Comparison of ENCODE assay signal across 17 cellular contexts in the genomic region with DNA sequence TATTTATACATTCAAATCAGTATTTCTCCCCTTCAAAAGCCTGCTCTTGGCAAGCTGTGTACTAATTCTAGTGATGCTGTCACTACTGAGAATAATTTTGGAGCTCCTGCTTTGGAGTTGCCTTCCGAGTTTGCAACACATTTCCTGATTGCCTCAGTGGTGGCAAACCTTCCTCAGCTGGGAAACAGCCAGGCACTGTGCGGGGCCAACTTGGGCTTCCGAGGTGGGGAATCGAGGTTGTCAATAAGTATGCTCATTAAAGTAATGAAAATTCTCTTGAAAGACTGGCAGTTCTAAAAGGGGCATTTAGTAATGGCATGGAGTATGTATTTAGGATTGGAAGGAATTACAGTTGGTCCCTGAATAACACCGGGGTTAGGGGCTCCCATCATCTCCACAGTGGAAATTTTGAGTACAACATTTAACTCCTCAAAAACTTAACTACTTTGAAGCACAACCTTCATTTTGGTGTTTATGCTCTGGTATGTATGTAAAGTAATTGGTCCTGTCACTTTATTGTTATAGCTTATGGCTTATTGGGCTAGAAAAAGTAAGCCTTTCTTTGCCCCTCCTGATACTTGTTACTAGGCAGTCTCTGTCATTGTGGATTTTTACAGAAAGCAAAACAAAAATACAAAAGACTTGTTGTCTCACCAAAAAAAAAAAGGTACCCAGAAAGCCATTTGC. TPM values are rescaled to one million over a fixed set of nuclear protein-coding genes. Genes with fewer than 3 reads are reported as not detected.
A peak's percentile ranks its signal among the peaks of the same experiment; 100 is the strongest.
DNase-seq lines count a peak whose midpoint lies in the region; ATAC-seq, FAIRE-seq and TF ChIP-seq lines count a peak whose summit lies in the region.
"Had no signal": no experiment of that assay in that cellular context is flagged by ENCODE, and none has a peak within 500 bp of the region (broad histone marks: within the 10 kb centered on the region; RNA-seq: fewer than 3 reads in every experiment).

No MANE protein-coding gene starts in this region.

- peaks cover 28% of the 10 kb centered on the region for H3K79me1 ChIP-seq in trophoblast cell (ENCODE audit: low read length)

- H3K4me2 ChIP-seq in trophoblast cell (ENCODE audit: low read length), result peak overlapping the region; percentile 49

- H3K36me3 Mint-ChIP-seq in Caco-2 (ENCODE audit: insufficient read depth, unreplicated experiment), result peaks cover 12% of the 10 kb centered on the region
- peaks cover 32% of the 10 kb centered on the region for H3K36me3 Mint-ChIP-seq in T-cell

- no peak overlapping the region for H4K12ac ChIP-seq in trophoblast cell (ENCODE audit: low read depth, low read length)

- no peaks in the 10 kb centered on the region for H3K27me3 Mint-ChIP-seq in Caco-2 (ENCODE audit: insufficient read depth, unreplicated experiment)
- no peaks in the 10 kb centered on the region for H3K27me3 Mint-ChIP-seq in T-cell

- no peak for TF ChIP-seq CTCF in Caco-2 (IDR thresholded peaks at IDR 0.05; ENCODE audit: insufficient read depth in 1 of 2, low read depth in 1 of 2, low read length in 1 of 2, severe bottlenecking in 1 of 2, unreplicated experiment in 1 of 2)

- H3K4me3 Mint-ChIP-seq in Caco-2 (ENCODE audit: unreplicated experiment) (no peak overlapping the region), T-cell (peak overlapping the region; percentile 55 to 97 (median 60))

- H3K4me3 ChIP-seq in Caco-2 (ENCODE audit: low read depth, low read length) (no peak overlapping the region), trophoblast cell (ENCODE audit: low read depth, low read length) (no peak overlapping the region), small intestine (ENCODE audit: low read depth in 1 of 2, low read length in 2 of 2) (no peak overlapping the region)
- H3K4me3 ChIP-seq: coronary artery, pancreas had no signal

- H3K79me2 ChIP-seq in trophoblast cell (ENCODE audit: control insufficient read depth, insufficient read depth, low read length, poor library complexity), result peaks cover 21% of the 10 kb centered on the region

- no peak overlapping the region for H3K9ac ChIP-seq in trophoblast cell (ENCODE audit: low read length)

- H2AFZ ChIP-seq in trophoblast cell (ENCODE audit: insufficient read depth, low read length, poor library complexity), result no peak overlapping the region

- no peak overlapping the region for H2BK12ac ChIP-seq in trophoblast cell (ENCODE audit: low read length)

- H3K9me3 ChIP-seq in Caco-2 (no peaks in the 10 kb centered on the region), trophoblast cell (ENCODE audit: insufficient read depth, low read depth, low read length) (no peaks in the 10 kb centered on the region), small intestine (ENCODE audit: control insufficient read depth, low read depth) (no peaks in the 10 kb centered on the region)
- H3K9me3 ChIP-seq: pancreas had no signal

- no peak overlapping the region for H3K27ac Mint-ChIP-seq in Caco-2 (ENCODE audit: unreplicated experiment)
- H3K27ac Mint-ChIP-seq in T-cell, result peak overlapping the region; percentile 67 to 71

- no peak overlapping the region for H2BK5ac ChIP-seq in trophoblast cell (ENCODE audit: low read depth, low read length, poor library complexity)

- no peaks in the 10 kb centered on the region; the same call in 1 of the 2 replicates for H3K36me3 ChIP-seq in Caco-2 (ENCODE audit: control insufficient read depth, insufficient read depth, low read length)
- peaks cover 10 to 15% of the 10 kb centered on the region in 2 experiments for H3K36me3 ChIP-seq in trophoblast cell (ENCODE audit: control insufficient read depth in 1 of 2, insufficient read depth in 2 of 2, low read length in 2 of 2)
- H3K36me3 ChIP-seq in small intestine (ENCODE audit: control insufficient read depth in 2 of 2, insufficient read depth in 2 of 2, low read length in 2 of 2), result peaks cover 0 to 1% of the 10 kb centered on the region in 2 donors
- H3K36me3 ChIP-seq: pancreas had no signal

- H3K27ac ChIP-seq in trophoblast cell (ENCODE audit: low read depth, low read length) (no peak overlapping the region), small intestine (ENCODE audit: low read depth in 1 of 2, low read length in 1 of 2) (no peak overlapping the region)
- H3K27ac ChIP-seq: C4-2B, coronary artery, pancreas had no signal

- FAIRE-seq in small intestine (lab: Jason Lieb, UNC), result no peak
- FAIRE-seq: GM12891, islet of Langerhans, pancreas had no signal

- H2AK5ac ChIP-seq in trophoblast cell (ENCODE audit: low read length), result no peak overlapping the region

- no peak overlapping the region for H3K18ac ChIP-seq in trophoblast cell (ENCODE audit: low read length)

- H4K91ac ChIP-seq in trophoblast cell (ENCODE audit: low read depth, low read length), result no peak overlapping the region

- H3K9me3 Mint-ChIP-seq in Caco-2 (ENCODE audit: unreplicated experiment) (no peaks in the 10 kb centered on the region), T-cell (no peaks in the 10 kb centered on the region)

- ATAC-seq in T-cell (replicated peaks in 1 of 4), result no peak
- ATAC-seq: pancreas, SK-N-SH treated with all-trans-retinoic acid at 6 μM for 48 hours had no signal

- intact Hi-C loops in Caco-2 (cut with micrococcal nuclease; ENCODE audit: unreplicated experiment), result loop anchor here (5.0 kb wide), 2 partner anchors 33 to 62 kb away; no protein-coding TSS in a partner anchor

- peak overlapping the region; percentile 82 for H3K4ac ChIP-seq in trophoblast cell (ENCODE audit: low read depth, low read length)

- no peak overlapping the region for H3K23ac ChIP-seq in trophoblast cell (ENCODE audit: low read length)

- peaks cover 4% of the 10 kb centered on the region for H3K4me1 Mint-ChIP-seq in Caco-2 (ENCODE audit: low read depth, unreplicated experiment)
- peaks cover 68 to 74% (median 72%) of the 10 kb centered on the region in 3 donors for H3K4me1 Mint-ChIP-seq in T-cell

- H3K14ac ChIP-seq in trophoblast cell (ENCODE audit: low read length), result no peak overlapping the region

- no peak overlapping the region for H4K8ac ChIP-seq in trophoblast cell (ENCODE audit: low read depth, low read length)

- H3K27me3 ChIP-seq in Caco-2 (replicated peaks; ENCODE audit: control insufficient read depth, insufficient read depth, low read length), result no peaks in the 10 kb centered on the region
- no peaks in the 10 kb centered on the region for H3K27me3 ChIP-seq in trophoblast cell (ENCODE audit: insufficient read depth, low read length)
- no peaks in the 10 kb centered on the region for H3K27me3 ChIP-seq in small intestine (ENCODE audit: control insufficient read depth in 2 of 2, insufficient read depth in 2 of 2, low read length in 2 of 2)
- H3K27me3 ChIP-seq: pancreas had no signal

- CTCF ChIA-PET in Caco-2 (lab: Charles Lee), result interaction anchor here (1.2 kb wide), 1 partner anchor 80 kb away, joined by 3 read pairs; the partner anchor contains the start of gene MCM3
- CTCF ChIA-PET in T-cell (lab: Charles Lee), result interaction anchor here (0.6 to 2.6 kb wide), 9 partner anchors 13 to 79 kb away, joined by 3 to 10 read pairs (median 4); no protein-coding TSS in a partner anchor

- DNase-seq in Caco-2 (no peak), T-cell (no peak), cerebellum (ENCODE audit: low spot score) (peak; percentile 19), trophoblast cell (no peak), NCI-H510A treated with DMSO at 0.1 percent for 48 hours (lab: John Stamatoyannopoulos, UW) (no peak), NCI-H1417 (lab: John Stamatoyannopoulos, UW) (no peak), small intestine (no peak)
- no peak for DNase-seq in activated effector memory CD4-positive, alpha-beta T cell treated with Interleukin-2 at 50 U/mL for 16 hours
- DNase-seq: KG1, NCI-H1436, NCI-H446 treated with DMSO at 0.1 percent for 48 hours, pancreas had no signal

- H3K4me1 ChIP-seq in Caco-2 (peaks cover 26% of the 10 kb centered on the region), trophoblast cell (ENCODE audit: control insufficient read depth in 1 of 2, insufficient read depth in 2 of 2, low read length in 2 of 2) (peaks cover 14 to 16% of the 10 kb centered on the region in 2 experiments), small intestine (ENCODE audit: control insufficient read depth in 2 of 2, insufficient read depth in 1 of 2, low read depth in 1 of 2, low read length in 1 of 2) (no peaks in the 10 kb centered on the region)

- H2BK120ac ChIP-seq in trophoblast cell (ENCODE audit: insufficient read depth, low read length, poor library complexity), result no peak overlapping the region

- no CpG with 5 or more reads among the region's 5 CpGs for WGBS in trophoblast cell (ENCODE audit: extremely low coverage, insufficient coverage, insufficient read length)
- WGBS in small intestine, 3 donors, result 77 to 94% (median 93%) methylated on average over 5 of the region's 5 CpGs

- POLR2A ChIA-PET in Caco-2 (lab: Charles Lee) (interaction anchor here (0.6 kb wide), 1 partner anchor 59 kb away, joined by 7 read pairs; no protein-coding TSS in a partner anchor), T-cell (lab: Charles Lee) (interaction anchor here (0.6 to 1.6 kb wide), 3 partner anchors 17 to 45 kb away, joined by 3 to 5 read pairs (median 3); no protein-coding TSS in a partner anchor)

- TSS peak; percentile 7 for BruUV-seq in Caco-2 (replicated peaks; lab: Mats Ljungman, UMichigan)

RNA-seq across cellular contexts. Expression of gene PAQR8, which starts 2.7 kb away (rescaled TPM):
- total RNA-seq in Caco-2 (2022) (8.7 and 10.0 TPM in 2 replicates), T-cell (10 to 100 TPM; 12.0 to 35.2 (median 30.2) TPM), cerebellum (20.6 TPM)
- 141 and 153 TPM in 2 replicates for polyA plus RNA-seq in trophoblast cell (2013)
- polyA plus RNA-seq in small intestine, result 10 to 100 TPM; 14.1 to 28.6 (median 28.6) TPM

RNA-seq across cellular contexts. Expression of gene EFHC1, which starts 55.5 kb away (rescaled TPM):
- 12.2 and 14.6 TPM in 2 replicates for total RNA-seq in Caco-2 (2022)
- total RNA-seq in T-cell, result 1 to 10 TPM; 4.5 to 8.6 (median 6.2) TPM
- 55.2 TPM for total RNA-seq in cerebellum
- 6.3 and 7.2 TPM in 2 replicates for polyA plus RNA-seq in trophoblast cell (2013)
- 10 to 100 TPM; 10.4 to 23.8 (median 22.4) TPM for polyA plus RNA-seq in small intestine
